In genomic region chr4:184613405-184613804, GRCh38 we compare ENCODE assay signal across 24 cellular contexts.
"Had no signal": no experiment of that assay in that cellular context is flagged by ENCODE, and none has a peak within 500 bp of the region (broad histone marks: within the 10 kb centered on the region; RNA-seq: fewer than 3 reads in every experiment).

No MANE protein-coding gene starts in this region.

- H3K4me1 Mint-ChIP-seq: activated CD4-positive, alpha-beta memory T cell treated with anti-CD3 and anti-CD28 coated beads, Interleukin-2, amount 10 ng/mL, durations not matched to agents 7 days and 5 days; activated CD4-positive, alpha-beta T cell treated with anti-CD3 and anti-CD28 coated beads for 36 hours; activated naive CD4-positive, alpha-beta T cell treated with anti-CD3 and anti-CD28 coated beads, Interleukin-2, amount 10 ng/mL, durations not matched to agents 7 days and 5 days; activated naive CD8-positive, alpha-beta T cell treated with anti-CD3 and anti-CD28 coated beads for 36 hours; activated T-helper 17 cell treated with anti-CD3 and anti-CD28 coated beads, Interleukin-2, amount 50 U/mL, for 72 hours had no signal

- DNase-seq: activated CD4-positive, alpha-beta memory T cell treated with anti-CD3 and anti-CD28 coated beads, Interleukin-2, amount 10 ng/mL, durations not matched to agents 7 days and 5 days; activated CD4-positive, alpha-beta T cell treated with anti-CD3 and anti-CD28 coated beads for 36 hours; activated CD4-positive, alpha-beta T cell treated with anti-CD3 and anti-CD28 coated beads, Interleukin-2, amount 50 U/mL, for 1 hour; activated gamma-delta T cell treated with Interleukin-2 at 50 U/mL for 16 hours; activated naive CD4-positive, alpha-beta T cell treated with anti-CD3 and anti-CD28 coated beads, Interleukin-2, amount 10 ng/mL, durations not matched to agents 7 days and 5 days; activated naive CD8-positive, alpha-beta T cell treated with anti-CD3 and anti-CD28 coated beads for 36 hours; activated T-cell treated with anti-CD3 and anti-CD28 coated beads for 4 hours; activated T-cell treated with anti-CD3 and anti-CD28 coated beads, Interleukin-2, amount 50 U/mL, for 48 hours; brain microvascular endothelial cell; KG1; NCI-H1048; NCI-H1930; NCI-H345; NCI-H510A; NCI-H526 treated with DMSO at 0.1 percent for 48 hours; NCI-H82; RPMI8226; T-helper 1 cell; WERI-Rb-1 had no signal

- H3K36me3 ChIP-seq: brain microvascular endothelial cell, cardiac muscle cell, WERI-Rb-1 had no signal

- ATAC-seq: activated CD4-positive, alpha-beta T cell treated with anti-CD3 and anti-CD28 coated beads for 36 hours; activated T-helper 17 cell treated with anti-CD3 and anti-CD28 coated beads, Interleukin-2, amount 50 U/mL, for 72 hours; Panc1; Right ventricle myocardium inferior had no signal

- H3K4me3 ChIP-seq: cardiac muscle cell, SK-N-MC had no signal

- H3K27me3 ChIP-seq: brain microvascular endothelial cell, cardiac muscle cell had no signal

- H3K4me3 Mint-ChIP-seq: activated CD4-positive, alpha-beta memory T cell treated with anti-CD3 and anti-CD28 coated beads, Interleukin-2, amount 10 ng/mL, durations not matched to agents 7 days and 5 days; activated CD4-positive, alpha-beta T cell treated with anti-CD3 and anti-CD28 coated beads for 36 hours; activated naive CD4-positive, alpha-beta T cell treated with anti-CD3 and anti-CD28 coated beads, Interleukin-2, amount 10 ng/mL, durations not matched to agents 7 days and 5 days; activated naive CD8-positive, alpha-beta T cell treated with anti-CD3 and anti-CD28 coated beads for 36 hours; activated T-helper 17 cell treated with anti-CD3 and anti-CD28 coated beads, Interleukin-2, amount 50 U/mL, for 72 hours had no signal

- H3K27ac Mint-ChIP-seq: activated CD4-positive, alpha-beta memory T cell treated with anti-CD3 and anti-CD28 coated beads, Interleukin-2, amount 10 ng/mL, durations not matched to agents 7 days and 5 days; activated CD4-positive, alpha-beta T cell treated with anti-CD3 and anti-CD28 coated beads for 36 hours; activated naive CD4-positive, alpha-beta T cell treated with anti-CD3 and anti-CD28 coated beads, Interleukin-2, amount 10 ng/mL, durations not matched to agents 7 days and 5 days; activated naive CD8-positive, alpha-beta T cell treated with anti-CD3 and anti-CD28 coated beads for 36 hours; activated T-helper 17 cell treated with anti-CD3 and anti-CD28 coated beads, Interleukin-2, amount 50 U/mL, for 72 hours had no signal

- H3K27me3 Mint-ChIP-seq: activated CD4-positive, alpha-beta memory T cell treated with anti-CD3 and anti-CD28 coated beads, Interleukin-2, amount 10 ng/mL, durations not matched to agents 7 days and 5 days; activated CD4-positive, alpha-beta T cell treated with anti-CD3 and anti-CD28 coated beads for 36 hours; activated naive CD4-positive, alpha-beta T cell treated with anti-CD3 and anti-CD28 coated beads, Interleukin-2, amount 10 ng/mL, durations not matched to agents 7 days and 5 days; activated naive CD8-positive, alpha-beta T cell treated with anti-CD3 and anti-CD28 coated beads for 36 hours; activated T-helper 17 cell treated with anti-CD3 and anti-CD28 coated beads, Interleukin-2, amount 50 U/mL, for 72 hours had no signal

- H3K27ac ChIP-seq: brain microvascular endothelial cell, cardiac muscle cell, SK-N-MC, WERI-Rb-1 had no signal
